20 cellular contexts compared by ENCODE assay signal in genomic region chr7:116226664-116227063, GRCh38. TPM values are rescaled to one million over a fixed set of nuclear protein-coding genes. Genes with fewer than 3 reads are reported as not detected.
DNase-seq lines count a peak whose midpoint lies in the region; FAIRE-seq and TF ChIP-seq lines count a peak whose summit lies in the region.
"Had no signal": no experiment of that assay in that cellular context is flagged by ENCODE, and none has a peak within 500 bp of the region (broad histone marks: within the 10 kb centered on the region; RNA-seq: fewer than 3 reads in every experiment).

No MANE protein-coding gene starts in this region.

- H3K27ac Mint-ChIP-seq in activated T-cell treated with anti-CD3 and anti-CD28 coated beads, Interleukin-2, amount 50 U/mL, for 24 hours, result peak overlapping the region; percentile 50
- H3K27ac Mint-ChIP-seq in astrocyte (ENCODE audit: unreplicated experiment), result no peak overlapping the region
- H3K27ac Mint-ChIP-seq: activated CD8-positive, alpha-beta T cell treated with anti-CD3 and anti-CD28 coated beads for 36 hours had no signal

- H2BK120ac ChIP-seq in mesenchymal stem cell (ENCODE audit: low read depth, low read length), result no peak overlapping the region

- H2BK15ac ChIP-seq in mesenchymal stem cell (ENCODE audit: low read depth, poor library complexity, severe bottlenecking), result no peak overlapping the region

- H3K36me3 Mint-ChIP-seq in activated T-cell treated with anti-CD3 and anti-CD28 coated beads, Interleukin-2, amount 50 U/mL, for 24 hours (ENCODE audit: low read depth), result peaks cover 4% of the 10 kb centered on the region
- no peaks in the 10 kb centered on the region for H3K36me3 Mint-ChIP-seq in astrocyte (ENCODE audit: low read depth, unreplicated experiment)

- peaks cover 91% of the 10 kb centered on the region for H3K4me1 Mint-ChIP-seq in activated T-cell treated with anti-CD3 and anti-CD28 coated beads, Interleukin-2, amount 50 U/mL, for 24 hours (ENCODE audit: low read depth)
- H3K4me1 Mint-ChIP-seq in astrocyte (ENCODE audit: low read depth, unreplicated experiment), result peaks cover 40% of the 10 kb centered on the region

- no peak overlapping the region for H3K23ac ChIP-seq in mesenchymal stem cell (ENCODE audit: low read length in 2 of 2)

- H3K79me2 ChIP-seq in astrocyte (ENCODE audit: insufficient read depth, low read length), result peaks cover 90% of the 10 kb centered on the region

- peaks cover 37% of the 10 kb centered on the region for H4K20me1 ChIP-seq in astrocyte (ENCODE audit: insufficient read depth, low read length)

- H3K27me3 ChIP-seq in astrocyte (ENCODE audit: insufficient read depth, low read length) (no peaks in the 10 kb centered on the region), mesenchymal stem cell (ENCODE audit: control insufficient read depth in 1 of 2, insufficient read depth in 1 of 2, low read length in 2 of 2) (no peaks in the 10 kb centered on the region), tibial artery (no peaks in the 10 kb centered on the region)
- H3K27me3 ChIP-seq: upper lobe of right lung had no signal

- H3K9me3 Mint-ChIP-seq in activated T-cell treated with anti-CD3 and anti-CD28 coated beads, Interleukin-2, amount 50 U/mL, for 24 hours, result no peaks in the 10 kb centered on the region
- no peaks in the 10 kb centered on the region for H3K9me3 Mint-ChIP-seq in astrocyte (ENCODE audit: unreplicated experiment)
- H3K9me3 Mint-ChIP-seq: activated CD8-positive, alpha-beta T cell treated with anti-CD3 and anti-CD28 coated beads for 36 hours had no signal

- FAIRE-seq in astrocyte (lab: Jason Lieb, UNC) (no peak), frontal cortex (lab: Jason Lieb, UNC) (no peak)

- no peak overlapping the region for H4K91ac ChIP-seq in mesenchymal stem cell (ENCODE audit: low read length)

- H3K36me3 ChIP-seq in astrocyte (ENCODE audit: insufficient read depth, low read length), result no peaks in the 10 kb centered on the region
- no peaks in the 10 kb centered on the region for H3K36me3 ChIP-seq in mesenchymal stem cell (ENCODE audit: control insufficient read depth in 1 of 2, insufficient read depth in 2 of 2, low read depth in 1 of 2, low read length in 2 of 2)
- H3K36me3 ChIP-seq in tibial artery, result no peaks in the 10 kb centered on the region
- H3K36me3 ChIP-seq: upper lobe of right lung, WERI-Rb-1 had no signal

- H3K4me3 Mint-ChIP-seq in activated T-cell treated with anti-CD3 and anti-CD28 coated beads, Interleukin-2, amount 50 U/mL, for 24 hours, result no peak overlapping the region
- H3K4me3 Mint-ChIP-seq in astrocyte (ENCODE audit: unreplicated experiment), result no peak overlapping the region
- H3K4me3 Mint-ChIP-seq: activated CD8-positive, alpha-beta T cell treated with anti-CD3 and anti-CD28 coated beads for 36 hours had no signal

- H3K27ac ChIP-seq in astrocyte (ENCODE audit: low read depth, low read length) (peak overlapping the region; percentile 52), mesenchymal stem cell (ENCODE audit: low read length, poor library complexity, severe bottlenecking) (peak overlapping the region; percentile 12), tibial artery (peak overlapping the region; percentile 87 to 90)
- H3K27ac ChIP-seq: 22Rv1, HL-60, upper lobe of right lung, WERI-Rb-1 had no signal

- H3K4me3 ChIP-seq in astrocyte (ENCODE audit: insufficient read depth, low read depth, low read length) (no peak overlapping the region), mesenchymal stem cell (ENCODE audit: insufficient read depth in 1 of 2, low read depth in 1 of 2, low read length in 2 of 2) (no peak overlapping the region), tibial artery (no peak overlapping the region)
- H3K4me3 ChIP-seq: coronary artery, upper lobe of right lung had no signal

- H3K4me2 ChIP-seq in astrocyte (ENCODE audit: low read length), result peak overlapping the region; percentile 22
- no peak overlapping the region for H3K4me2 ChIP-seq in mesenchymal stem cell (ENCODE audit: low read length, poor library complexity, severe bottlenecking)

- WGBS in mesenchymal stem cell, result 92% methylated on average over 2 of the region's 2 CpGs

- H3K18ac ChIP-seq in mesenchymal stem cell (ENCODE audit: low read depth in 1 of 2, low read length in 2 of 2), result no peak overlapping the region

- H3K9ac ChIP-seq in astrocyte (ENCODE audit: low read length), result no peak overlapping the region
- H3K9ac ChIP-seq in mesenchymal stem cell (ENCODE audit: low read length), result peak overlapping the region; percentile 49

- intact Hi-C loops in tibial artery (cut with DNase I; ENCODE audit: low total_unique reads), result no loop called here

- no peak overlapping the region for H2AFZ ChIP-seq in astrocyte (ENCODE audit: low read depth, low read length)
- no peak overlapping the region for H2AFZ ChIP-seq in mesenchymal stem cell (ENCODE audit: low read depth, low read length)

- no peaks in the 10 kb centered on the region for H3K27me3 Mint-ChIP-seq in activated T-cell treated with anti-CD3 and anti-CD28 coated beads, Interleukin-2, amount 50 U/mL, for 24 hours
- no peaks in the 10 kb centered on the region for H3K27me3 Mint-ChIP-seq in astrocyte (ENCODE audit: low read depth, unreplicated experiment)
- H3K27me3 Mint-ChIP-seq: activated CD8-positive, alpha-beta T cell treated with anti-CD3 and anti-CD28 coated beads for 36 hours had no signal

- no peak overlapping the region for H2BK12ac ChIP-seq in mesenchymal stem cell (ENCODE audit: low read length in 2 of 2)

- peaks cover 45% of the 10 kb centered on the region for H3K4me1 ChIP-seq in astrocyte (ENCODE audit: insufficient read depth, low read length)
- H3K4me1 ChIP-seq in mesenchymal stem cell (ENCODE audit: control insufficient read depth, insufficient read depth, low read depth, low read length), result peaks cover 4% of the 10 kb centered on the region
- H3K4me1 ChIP-seq in tibial artery, result peaks cover 0 to 98% (median 62%) of the 10 kb centered on the region in 4 donors

- no peaks in the 10 kb centered on the region for H3K9me3 ChIP-seq in astrocyte (ENCODE audit: insufficient read depth, low read depth, low read length)
- H3K9me3 ChIP-seq in mesenchymal stem cell (ENCODE audit: control insufficient read depth, low read length), result no peaks in the 10 kb centered on the region
- H3K9me3 ChIP-seq in tibial artery, result no peaks in the 10 kb centered on the region
- H3K9me3 ChIP-seq: upper lobe of right lung had no signal

- peaks cover 8% of the 10 kb centered on the region for H3K79me1 ChIP-seq in mesenchymal stem cell (replicated peaks; ENCODE audit: low read length, poor library complexity, severe bottlenecking)

- no peak overlapping the region for H3K14ac ChIP-seq in mesenchymal stem cell (ENCODE audit: low read length in 2 of 2)

- no peak for DNase-seq in activated T-cell treated with anti-CD3 and anti-CD28 coated beads, Interleukin-2, amount 50 U/mL, for 24 hours
- DNase-seq in activated T-cell treated with anti-CD3 and anti-CD28 coated beads for 4 hours, result no peak
- no peak for DNase-seq in astrocyte (ENCODE audit: low read depth)
- no peak for DNase-seq in mesenchymal stem cell
- DNase-seq in tibial artery, result no peak
- DNase-seq in NCI-H1694 (lab: John Stamatoyannopoulos, UW), result no peak
- DNase-seq in frontal cortex (ENCODE audit: low spot score in 2 of 2), result no peak
- DNase-seq in NCI-H1048 (lab: John Stamatoyannopoulos, UW), result no peak
- DNase-seq: activated CD8-positive, alpha-beta T cell treated with anti-CD3 and anti-CD28 coated beads for 36 hours; anterior cingulate cortex; head of caudate nucleus; KG1; NCI-H1105; NCI-H69; stimulated activated CD4-positive, alpha-beta T cell treated with anti-CD3 and anti-CD28 coated beads, Interleukin-4, amount 100 ng/mL, for 1 hour; upper lobe of right lung; WERI-Rb-1 had no signal

- no peak for TF ChIP-seq CTCF in astrocyte (IDR thresholded peaks at IDR 0.05; ENCODE audit: insufficient read depth, low read depth, low read length)
- no peak for TF ChIP-seq CTCF in tibial artery (IDR thresholded peaks at IDR 0.05)

- H2BK5ac ChIP-seq in mesenchymal stem cell (ENCODE audit: low read depth, low read length, poor library complexity, severe bottlenecking), result no peak overlapping the region

- peak overlapping the region; percentile 64 for H2AK5ac ChIP-seq in mesenchymal stem cell (ENCODE audit: low read length, severe bottlenecking)

- no peak overlapping the region for H4K8ac ChIP-seq in mesenchymal stem cell (ENCODE audit: low read length)

- no peak overlapping the region for H3K4ac ChIP-seq in mesenchymal stem cell (ENCODE audit: low read depth in 1 of 2, low read length in 2 of 2)

RNA-seq across cellular contexts. Expression of gene TES, which starts 16.3 kb away (rescaled TPM):
- total RNA-seq in astrocyte (179 and 184 TPM in 2 replicates), frontal cortex (15.9 TPM)
- 47.6 TPM for polyA plus RNA-seq in mesenchymal stem cell (2013, experiment 1 of 2)
- 50.2 TPM for polyA plus RNA-seq in mesenchymal stem cell (2013, experiment 2 of 2)

Comparison
In these comparisons a context has a peak if more than half of its experiments do, and no peak if none do; other contexts are left out.
1. H3K27ac ChIP-seq: peak in every context shown above with its lines; median percentile 88 in tibial artery; 52 in astrocyte; 12 in mesenchymal stem cell.
2. RNA of gene TES, which starts 16.3 kb away (total RNA-seq): 179 to 184 TPM in astrocyte; 15.9 TPM in frontal cortex (single experiment); every median in the first group is over 10 times any median in the second.